8 cellular contexts compared by ENCODE assay signal in the genomic region with DNA sequence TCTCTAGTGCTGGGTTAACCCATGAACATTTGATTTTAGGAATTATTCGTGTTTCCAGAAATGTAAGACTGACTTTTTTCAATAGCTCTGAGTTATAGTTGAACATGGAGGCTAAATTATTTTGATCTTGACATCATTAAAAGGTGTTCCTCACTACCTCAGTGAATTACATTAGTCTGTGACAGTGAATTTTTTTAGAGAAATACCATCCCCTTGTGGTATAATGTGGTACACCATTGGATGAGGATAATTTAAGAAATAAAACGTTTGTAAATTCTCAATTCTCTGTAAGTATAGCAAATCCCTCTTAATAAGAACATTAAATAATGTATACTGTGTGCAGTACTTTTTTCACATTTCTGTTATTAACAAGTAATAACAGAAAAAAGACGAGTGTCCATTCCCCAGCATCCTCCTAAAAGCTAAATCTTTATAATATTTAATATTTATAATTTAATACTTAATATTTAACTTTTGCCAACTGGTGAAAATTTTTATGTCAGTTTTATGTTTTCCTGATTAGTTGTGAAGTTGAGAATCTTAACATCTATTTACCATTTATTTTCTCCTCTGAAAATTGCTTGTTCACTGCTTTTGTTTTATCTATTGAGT.
DNase-seq lines count a peak whose midpoint lies in the region; ATAC-seq, FAIRE-seq and TF ChIP-seq lines count a peak whose summit lies in the region.

No MANE protein-coding gene starts in this region.

- POLR2A ChIA-PET in A549 (lab: Yijun Ruan, JAX), result no interaction called here

- H3K9me3 ChIP-seq in A549, result peaks cover 7% of the 10 kb centered on the region; the same call in 2 of the 3 replicates
- no peaks in the 10 kb centered on the region for H3K9me3 ChIP-seq in fibroblast of lung (ENCODE audit: control insufficient read depth, insufficient read depth, low read depth, low read length)
- H3K9me3 ChIP-seq in thoracic aorta, result no peaks in the 10 kb centered on the region

- CTCF ChIA-PET in A549 (lab: Yijun Ruan, JAX), result interaction anchor here (1.5 to 1.8 kb wide), 2 partner anchors 11 to 72 kb away, joined by 3 to 4 read pairs; no protein-coding TSS in a partner anchor

- TF ChIP-seq CTCF in A549 (IDR thresholded peaks at IDR 0.05) (peak; percentile 51), fibroblast of lung (conservative IDR thresholded peaks at IDR 0.05 in 1 of 2, IDR thresholded peaks at IDR 0.05 in 1 of 2; ENCODE audit: low read depth in 1 of 2, low read length in 2 of 2) (peak; percentile 18 to 78), thoracic aorta (IDR thresholded peaks at IDR 0.05) (peak; percentile 52)

- H3K4me3 ChIP-seq in A549 (no peak overlapping the region), fibroblast of lung (replicated peaks in 1 of 4; ENCODE audit: control extremely low read depth in 1 of 4, insufficient read depth in 1 of 4, low read depth in 3 of 4, low read length in 4 of 4) (no peak overlapping the region), thoracic aorta (no peak overlapping the region)

- H3K27me3 ChIP-seq in fibroblast of lung (ENCODE audit: control insufficient read depth, insufficient read depth, low read length) (no peaks in the 10 kb centered on the region), thoracic aorta (replicated peaks; ENCODE audit: insufficient read depth) (no peaks in the 10 kb centered on the region)

- TF ChIP-seq POLR2A in A549 (IDR thresholded peaks at IDR 0.05; ENCODE audit: low read length), result no peak

- H4K20me1 ChIP-seq in fibroblast of lung (ENCODE audit: control insufficient read depth, extremely low read depth, insufficient read depth, low read length), result no peaks in the 10 kb centered on the region

- H3K4me2 ChIP-seq in A549, result no peak overlapping the region
- no peak overlapping the region for H3K4me2 ChIP-seq in fibroblast of lung (ENCODE audit: extremely low read depth, insufficient read depth, low read length)

- H3K79me2 ChIP-seq in fibroblast of lung (ENCODE audit: control insufficient read depth, insufficient read depth, low read length), result no peaks in the 10 kb centered on the region

- TF ChIP-seq EP300 in A549 (IDR thresholded peaks at IDR 0.05), result no peak

- peak; percentile 3 to 9 for DNase-seq in A549 (ENCODE audit: low read depth in 1 of 2, low spot score in 1 of 2)
- peak; percentile 42 for DNase-seq in NCI-H748 treated with DMSO at 0.1 percent for 48 hours (lab: John Stamatoyannopoulos, UW)
- peak; percentile 25 to 61 for DNase-seq in fibroblast of lung (ENCODE audit: low read depth in 2 of 2)
- DNase-seq in thoracic aorta (ENCODE audit: low spot score), result no peak
- no peak for DNase-seq in T1000 (lab: John Stamatoyannopoulos, UW)
- DNase-seq in T-helper 1 cell, result no peak

- peak; percentile 55 to 64; a peak in 4 of 5 replicates for TF ChIP-seq RAD21 in A549 (conservative IDR thresholded peaks at IDR 0.05 in 1 of 2, IDR thresholded peaks at IDR 0.05 in 1 of 2)

- H3K4me1 ChIP-seq in A549 (no peaks in the 10 kb centered on the region), fibroblast of lung (ENCODE audit: control insufficient read depth, extremely low read depth, insufficient read depth, low read length) (no peaks in the 10 kb centered on the region), thoracic aorta (ENCODE audit: control insufficient read depth in 1 of 2, low read depth in 2 of 2) (no peaks in the 10 kb centered on the region)

- ATAC-seq in A549 (peak; percentile 39 to 65; a peak in 3 of 6 replicates), GM18519 (IDR thresholded peaks at IDR 0.05; ENCODE audit: low FRiP score, unreplicated experiment) (peak; percentile 68), thoracic aorta (ENCODE audit: insufficient number of reproducible peaks, low FRiP score, low read depth) (no peak), HG02852 (IDR thresholded peaks at IDR 0.05; ENCODE audit: unreplicated experiment) (no peak)

- WGBS in A549 (ENCODE audit: missing lambda C conversion rate), result 0% methylated on average over 3 of the region's 3 CpGs

- no peak overlapping the region for H3K27ac ChIP-seq in A549
- H3K27ac ChIP-seq in fibroblast of lung (ENCODE audit: insufficient read depth, low read length), result no peak overlapping the region
- H3K27ac ChIP-seq in thoracic aorta, result no peak overlapping the region

- peak overlapping the region; percentile 23 for H2AFZ ChIP-seq in fibroblast of lung (ENCODE audit: low read length)

- no peak overlapping the region for H3K9ac ChIP-seq in fibroblast of lung (ENCODE audit: insufficient read depth, low read length)

- H3K36me3 ChIP-seq in fibroblast of lung (ENCODE audit: control insufficient read depth, insufficient read depth, low read length) (no peaks in the 10 kb centered on the region), thoracic aorta (no peaks in the 10 kb centered on the region)

- no peak for FAIRE-seq in A549 (lab: Jason Lieb, UNC)

TF ChIP-seq in A549, 52 proteins besides CTCF, POLR2A, EP300 and RAD21:
- TF ChIP-seq MAFK (IDR thresholded peaks at IDR 0.05; ENCODE audit: partially characterized antibody), result no peak
- peak; percentile 42; the same call in 2 of the 3 replicates for TF ChIP-seq SMC3 (IDR thresholded peaks at IDR 0.05)

Comparison
In these comparisons a context has a peak if more than half of its experiments do, and no peak if none do; other contexts are left out.
1. ATAC-seq: peak in A549 (2 of 2) and GM18519 (single experiment); none in thoracic aorta (single experiment) and HG02852 (single experiment).
2. DNase-seq: peak in A549 (2 of 2), NCI-H748 treated with DMSO at 0.1 percent for 48 hours (single experiment) and fibroblast of lung (2 of 2); none in thoracic aorta (single experiment), T1000 (single experiment) and T-helper 1 cell (0 of 5).
3. Peak in every context shown above with its lines, with median percentiles within 50 percentile points of each other: CTCF ChIP-seq.